ENCODE assay signal across 8 cellular contexts in genomic region chr13:23433171-23434153, GRCh38. TPM values are rescaled to one million over a fixed set of nuclear protein-coding genes. Genes with fewer than 3 reads are reported as not detected.
A peak's percentile ranks its signal among the peaks of the same experiment; 100 is the strongest.
DNase-seq lines count a peak whose midpoint lies in the region; ATAC-seq and TF ChIP-seq lines count a peak whose summit lies in the region.

A gene with protein sequence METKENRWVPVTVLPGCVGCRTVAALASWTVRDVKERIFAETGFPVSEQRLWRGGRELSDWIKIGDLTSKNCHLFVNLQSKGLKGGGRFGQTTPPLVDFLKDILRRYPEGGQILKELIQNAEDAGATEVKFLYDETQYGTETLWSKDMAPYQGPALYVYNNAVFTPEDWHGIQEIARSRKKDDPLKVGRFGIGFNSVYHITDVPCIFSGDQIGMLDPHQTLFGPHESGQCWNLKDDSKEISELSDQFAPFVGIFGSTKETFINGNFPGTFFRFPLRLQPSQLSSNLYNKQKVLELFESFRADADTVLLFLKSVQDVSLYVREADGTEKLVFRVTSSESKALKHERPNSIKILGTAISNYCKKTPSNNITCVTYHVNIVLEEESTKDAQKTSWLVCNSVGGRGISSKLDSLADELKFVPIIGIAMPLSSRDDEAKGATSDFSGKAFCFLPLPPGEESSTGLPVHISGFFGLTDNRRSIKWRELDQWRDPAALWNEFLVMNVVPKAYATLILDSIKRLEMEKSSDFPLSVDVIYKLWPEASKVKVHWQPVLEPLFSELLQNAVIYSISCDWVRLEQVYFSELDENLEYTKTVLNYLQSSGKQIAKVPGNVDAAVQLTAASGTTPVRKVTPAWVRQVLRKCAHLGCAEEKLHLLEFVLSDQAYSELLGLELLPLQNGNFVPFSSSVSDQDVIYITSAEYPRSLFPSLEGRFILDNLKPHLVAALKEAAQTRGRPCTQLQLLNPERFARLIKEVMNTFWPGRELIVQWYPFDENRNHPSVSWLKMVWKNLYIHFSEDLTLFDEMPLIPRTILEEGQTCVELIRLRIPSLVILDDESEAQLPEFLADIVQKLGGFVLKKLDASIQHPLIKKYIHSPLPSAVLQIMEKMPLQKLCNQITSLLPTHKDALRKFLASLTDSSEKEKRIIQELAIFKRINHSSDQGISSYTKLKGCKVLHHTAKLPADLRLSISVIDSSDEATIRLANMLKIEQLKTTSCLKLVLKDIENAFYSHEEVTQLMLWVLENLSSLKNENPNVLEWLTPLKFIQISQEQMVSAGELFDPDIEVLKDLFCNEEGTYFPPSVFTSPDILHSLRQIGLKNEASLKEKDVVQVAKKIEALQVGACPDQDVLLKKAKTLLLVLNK (N-terminal part only) (minus strand): TSS chr13:23433702. CDS start chr13:23411239, 22,463 bp downstream.

- no peak for TF ChIP-seq POLR2A in vagina (IDR thresholded peaks at IDR 0.05)

- TF ChIP-seq CTCF in fibroblast of mammary gland (conservative IDR thresholded peaks at IDR 0.05; ENCODE audit: control insufficient read depth, insufficient read depth, low read depth, low read length) (no peak), vagina (IDR thresholded peaks at IDR 0.05) (no peak)

- H3K4me3 ChIP-seq in H7 (ENCODE audit: insufficient read depth, low read depth, low read length) (peak within 1 kb of the TSS; percentile 76), fibroblast of mammary gland (ENCODE audit: control insufficient read depth, low read depth, low read length) (peak within 1 kb of the TSS; percentile 43), muscle layer of duodenum (ENCODE audit: low read depth in 1 of 2, low read length in 2 of 2) (peak within 1 kb of the TSS; percentile 67), vagina (peak within 1 kb of the TSS; percentile 41 to 45)

- intact Hi-C loops in vagina (cut with DNase I): no loop called here

- no peaks in the 10 kb centered on the region; the same call in 1 of the 2 replicates for H3K36me3 ChIP-seq in H7 (replicated peaks; ENCODE audit: control insufficient read depth, insufficient read depth, low read length)
- no peaks in the 10 kb centered on the region for H3K36me3 ChIP-seq in muscle layer of duodenum (ENCODE audit: control insufficient read depth in 1 of 2, insufficient read depth in 2 of 2, low read length in 2 of 2)
- no peaks in the 10 kb centered on the region for H3K36me3 ChIP-seq in vagina

- H3K27ac ChIP-seq in muscle layer of duodenum (ENCODE audit: low read length): no peak within 1 kb of the TSS
- peak within 1 kb of the TSS; percentile 11 for H3K27ac ChIP-seq in vagina

- H3K27me3 ChIP-seq in H7 (ENCODE audit: control insufficient read depth, insufficient read depth, low read length) (no peaks in the 10 kb centered on the region; the same call in 1 of the 2 replicates), muscle layer of duodenum (ENCODE audit: low read depth, low read length) (no peaks in the 10 kb centered on the region), vagina (no peaks in the 10 kb centered on the region)

- peaks cover 0 to 3% of the 10 kb centered on the region in 2 donors for H3K9me3 ChIP-seq in muscle layer of duodenum (ENCODE audit: control insufficient read depth in 1 of 2, low read length in 2 of 2)
- H3K9me3 ChIP-seq in vagina: no peaks in the 10 kb centered on the region

- H3K4me1 ChIP-seq in muscle layer of duodenum (ENCODE audit: control insufficient read depth in 1 of 2, insufficient read depth in 2 of 2, low read length in 2 of 2) (no peaks in the 10 kb centered on the region), vagina (peaks cover 7% of the 10 kb centered on the region)

- DNase-seq in A172 (ENCODE audit: low spot score): peak; percentile 33
- peak; percentile 82 for DNase-seq in H7
- peak; percentile 19 for DNase-seq in fibroblast of mammary gland (ENCODE audit: low read depth)
- no peak for DNase-seq in vagina (ENCODE audit: extremely low spot score in 2 of 2)
- DNase-seq in activated naive CD4-positive, alpha-beta T cell treated with anti-CD3 and anti-CD28 coated beads, Interleukin-2, amount 50 U/mL, for 16 hours: no peak

- ATAC-seq in SK-N-SH treated with all-trans-retinoic acid at 6 μM for 48 hours: peak; percentile 85
- ATAC-seq in GM21825 (IDR thresholded peaks at IDR 0.05; ENCODE audit: unreplicated experiment): no peak

TF ChIP-seq in SK-N-SH treated with all-trans-retinoic acid at 6 μM for 48 hours, 23 proteins besides CTCF, POLR2A, EP300 and RAD21:
- TF ChIP-seq TOX (CRISPR knock-in tag; IDR thresholded peaks at IDR 0.05; ENCODE audit: borderline replicate concordance): no peak
- TF ChIP-seq ARNTL (CRISPR knock-in tag; IDR thresholded peaks at IDR 0.05; ENCODE audit: borderline replicate concordance, low read depth): no peak
- no peak for TF ChIP-seq ISL1 (CRISPR knock-in tag; IDR thresholded peaks at IDR 0.05)
- TF ChIP-seq ESRRG (CRISPR knock-in tag; IDR thresholded peaks at IDR 0.05): no peak; the same call in 1 of the 2 replicates
- no peak for TF ChIP-seq ZFP30 (CRISPR knock-in tag; IDR thresholded peaks at IDR 0.05)
- TF ChIP-seq ZNF8 (CRISPR knock-in tag; IDR thresholded peaks at IDR 0.05): no peak
- no peak for TF ChIP-seq RARB (CRISPR knock-in tag; IDR thresholded peaks at IDR 0.05)
- no peak for TF ChIP-seq ZNF565 (CRISPR knock-in tag; conservative IDR thresholded peaks at IDR 0.05; ENCODE audit: low read depth)
- no peak for TF ChIP-seq GLIS3 (CRISPR knock-in tag; IDR thresholded peaks at IDR 0.05)
- no peak for TF ChIP-seq PPARA (CRISPR knock-in tag; IDR thresholded peaks at IDR 0.05; ENCODE audit: borderline replicate concordance)
- TF ChIP-seq TCF4 (CRISPR knock-in tag; IDR thresholded peaks at IDR 0.05; ENCODE audit: borderline replicate concordance): no peak
- no peak for TF ChIP-seq ZNF70 (CRISPR knock-in tag; IDR thresholded peaks at IDR 0.05)
- no peak for TF ChIP-seq ZC3H10 (CRISPR knock-in tag; IDR thresholded peaks at IDR 0.05)
- TF ChIP-seq CSDC2 (CRISPR knock-in tag; IDR thresholded peaks at IDR 0.05): no peak
- TF ChIP-seq ZFP3 (CRISPR knock-in tag; IDR thresholded peaks at IDR 0.05): no peak
- TF ChIP-seq TSHZ2 (CRISPR knock-in tag; IDR thresholded peaks at IDR 0.05): no peak
- TF ChIP-seq, protein P1, sequence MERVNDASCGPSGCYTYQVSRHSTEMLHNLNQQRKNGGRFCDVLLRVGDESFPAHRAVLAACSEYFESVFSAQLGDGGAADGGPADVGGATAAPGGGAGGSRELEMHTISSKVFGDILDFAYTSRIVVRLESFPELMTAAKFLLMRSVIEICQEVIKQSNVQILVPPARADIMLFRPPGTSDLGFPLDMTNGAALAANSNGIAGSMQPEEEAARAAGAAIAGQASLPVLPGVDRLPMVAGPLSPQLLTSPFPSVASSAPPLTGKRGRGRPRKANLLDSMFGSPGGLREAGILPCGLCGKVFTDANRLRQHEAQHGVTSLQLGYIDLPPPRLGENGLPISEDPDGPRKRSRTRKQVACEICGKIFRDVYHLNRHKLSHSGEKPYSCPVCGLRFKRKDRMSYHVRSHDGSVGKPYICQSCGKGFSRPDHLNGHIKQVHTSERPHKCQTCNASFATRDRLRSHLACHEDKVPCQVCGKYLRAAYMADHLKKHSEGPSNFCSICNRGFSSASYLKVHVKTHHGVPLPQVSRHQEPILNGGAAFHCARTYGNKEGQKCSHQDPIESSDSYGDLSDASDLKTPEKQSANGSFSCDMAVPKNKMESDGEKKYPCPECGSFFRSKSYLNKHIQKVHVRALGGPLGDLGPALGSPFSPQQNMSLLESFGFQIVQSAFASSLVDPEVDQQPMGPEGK (CRISPR knock-in tag; IDR thresholded peaks at IDR 0.05; ENCODE audit: borderline replicate concordance): no peak
- no peak for TF ChIP-seq SNAI2 (CRISPR knock-in tag; IDR thresholded peaks at IDR 0.05)
- TF ChIP-seq BACH2 (CRISPR knock-in tag; IDR thresholded peaks at IDR 0.05; ENCODE audit: borderline replicate concordance): no peak

RNA-seq across cellular contexts. Expression of the gene that starts here (rescaled TPM):
- total RNA-seq in A172 (2014; rRNA removed; shearing (Covaris generic)): 36.2 and 49.7 TPM in 2 replicates
- 40.7 and 42.6 TPM in 2 replicates for total RNA-seq in H7 (2014; rRNA removed; shearing (Covaris generic))
- 24.8 TPM for total RNA-seq in vagina

Comparison
In these comparisons a context has a peak if more than half of its experiments do, and no peak if none do; other contexts are left out.
1. DNase-seq: peak in A172 (single experiment), H7 (single experiment) and fibroblast of mammary gland (single experiment); none in vagina (0 of 2) and activated naive CD4-positive, alpha-beta T cell treated with anti-CD3 and anti-CD28 coated beads, Interleukin-2, amount 50 U/mL, for 16 hours (single experiment).
2. Peak in every context shown above with its lines, with median percentiles within 50 percentile points of each other: H3K4me3 ChIP-seq.